In the genomic region with DNA sequence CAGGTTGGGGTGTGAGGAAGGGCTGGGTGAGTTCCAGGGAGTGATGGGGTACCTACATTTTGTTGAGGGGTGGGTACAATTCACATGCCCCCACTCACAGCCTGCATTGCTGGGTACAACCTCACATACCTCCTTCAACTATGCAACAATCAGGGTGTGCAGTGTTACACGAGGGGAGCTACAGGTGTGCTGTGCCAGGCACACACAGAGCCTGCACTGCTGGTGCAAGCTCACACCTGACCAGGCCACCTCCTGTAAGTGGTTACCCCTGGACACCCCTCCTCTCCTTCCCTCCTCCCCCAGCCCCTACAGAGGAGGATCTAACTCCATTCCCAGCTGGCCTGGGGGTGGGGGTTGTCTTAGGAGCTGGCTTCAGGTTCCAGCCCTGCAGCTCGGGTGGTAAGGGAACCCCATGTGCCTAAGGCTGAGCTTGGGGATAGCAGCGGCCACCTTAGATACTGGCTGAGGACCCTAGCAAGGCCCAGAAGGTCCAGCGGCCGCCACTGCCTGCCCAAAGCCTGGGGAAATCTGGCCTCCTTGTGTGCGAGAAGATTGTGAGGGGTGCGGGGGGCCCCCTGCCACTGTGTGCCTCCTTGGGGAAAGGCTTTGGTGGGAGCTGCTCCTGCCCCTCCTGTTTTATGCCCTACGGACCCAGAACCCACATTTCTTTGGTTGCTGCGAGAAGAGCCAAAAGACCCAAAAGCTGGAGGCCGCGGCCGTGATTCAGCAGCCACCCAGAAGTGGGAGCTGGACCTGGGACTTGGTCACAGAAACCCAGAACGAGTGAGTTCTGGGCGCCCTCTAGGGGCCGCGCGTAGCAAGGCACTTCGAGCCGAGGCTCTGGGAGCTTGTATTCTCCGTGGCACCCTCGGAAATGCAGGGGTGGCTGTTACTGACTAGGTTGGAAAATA, we compare ENCODE assay signal across 8 cellular contexts. TPM values are rescaled to one million over a fixed set of nuclear protein-coding genes. Genes with fewer than 3 reads are reported as not detected.
A peak's percentile ranks its signal among the peaks of the same experiment; 100 is the strongest.
DNase-seq lines count a peak whose midpoint lies in the region; ATAC-seq, FAIRE-seq and TF ChIP-seq lines count a peak whose summit lies in the region.

No MANE protein-coding gene starts in this region.

- H3K27ac ChIP-seq in ovary (no peak overlapping the region), tibial artery (no peak overlapping the region)

- peaks cover 7% of the 10 kb centered on the region for H3K27me3 ChIP-seq in ovary
- H3K27me3 ChIP-seq in tibial artery, result peaks cover 0 to 98% of the 10 kb centered on the region in 2 donors

- no peaks in the 10 kb centered on the region for H3K4me1 ChIP-seq in ovary (ENCODE audit: insufficient read depth)
- H3K4me1 ChIP-seq in tibial artery, result peaks cover 0 to 36% (median 23%) of the 10 kb centered on the region in 4 donors

- no peak overlapping the region for H3K4me3 ChIP-seq in ovary
- no peak overlapping the region for H3K4me3 ChIP-seq in tibial artery

- TF ChIP-seq POLR2A in ovary (IDR thresholded peaks at IDR 0.05), result no peak

- TF ChIP-seq CTCF in ovary (IDR thresholded peaks at IDR 0.05) (peak; percentile 51 to 74 (median 59)), tibial artery (IDR thresholded peaks at IDR 0.05) (peak; percentile 91 to 96)

- no peaks in the 10 kb centered on the region for H3K36me3 ChIP-seq in ovary
- no peaks in the 10 kb centered on the region for H3K36me3 ChIP-seq in tibial artery

- in situ Hi-C loops in SK-MEL-5 (cut with HindIII; ENCODE audit: low pct_unique_long_range_greater_than_20kb, low sequenced_read_pairs), result no loop called here

- FAIRE-seq in frontal cortex (lab: Jason Lieb, UNC), result no peak

- TF ChIP-seq EP300 in ovary (IDR thresholded peaks at IDR 0.05), result no peak

- 7 to 9% (median 9%) methylated on average over 21 of the region's 21 CpGs for WGBS in ovary, 3 donors

- DNase-seq in AG08395 (ENCODE audit: low spot score), result peak; percentile 91
- DNase-seq in M059J (ENCODE audit: low read depth), result peak; percentile 78
- DNase-seq in SK-MEL-5 (ENCODE audit: low read depth, low spot score), result peak; percentile 80
- DNase-seq in activated gamma-delta T cell (lab: John Stamatoyannopoulos, UW), result peak; percentile 43
- DNase-seq in frontal cortex (ENCODE audit: low spot score in 2 of 2), result peak; percentile 77 to 88
- DNase-seq in ovary, result peak; percentile 54 to 83 (median 67)
- DNase-seq in tibial artery, result peak; percentile 72 to 85

- intact Hi-C loops in ovary (cut with DNase I), result loop anchor here in 1 of 4 donors (10.0 kb wide), 1 partner anchor 87 kb away; no protein-coding TSS in a partner anchor
- intact Hi-C loops in tibial artery (cut with DNase I; ENCODE audit: low total_unique reads), result loop anchor here (2.0 to 5.0 kb wide), 2 partner anchors 47 to 95 kb away; no protein-coding TSS in a partner anchor

- no peaks in the 10 kb centered on the region for H3K9me3 ChIP-seq in ovary
- no peaks in the 10 kb centered on the region for H3K9me3 ChIP-seq in tibial artery

- peak; percentile 58 for ATAC-seq in GM18868 (IDR thresholded peaks at IDR 0.05; ENCODE audit: unreplicated experiment)

RNA-seq across cellular contexts. Expression of a gene that starts 10.8 kb away (rescaled TPM):
- total RNA-seq in M059J (2014; rRNA removed; shearing (Covaris generic)), result not detected in 2 replicates
- total RNA-seq in SK-MEL-5 (2014; rRNA removed; shearing (Covaris generic)), result not detected in 2 replicates
- not detected in 2 replicates for polyA plus RNA-seq in SK-MEL-5 (2015; cell fraction: cytosol; rRNA removed)
- polyA plus RNA-seq in SK-MEL-5 (2015; cell fraction: nucleus; rRNA removed), result not detected in 2 replicates
- total RNA-seq in frontal cortex (not detected), ovary (not detected)
- not detected for polyA plus RNA-seq in ovary
